1 cellular context compared by ENCODE assay signal in genomic region chr17:76737082-76737675, GRCh38.
TF ChIP-seq lines count a peak whose summit lies in the region.

SRSF2 (minus strand) TSS chr17:76737331; CDS start chr17:76737160, 171 bp downstream.

TF ChIP-seq in K562, 482 proteins besides CTCF, POLR2A, EP300 and RAD21 (continued from another document and continues in another):
- TF ChIP-seq ZNF395 (CRISPR knock-in tag; IDR thresholded peaks at IDR 0.05) = peak; percentile 87; the same call in 1 of the 2 replicates
- TF ChIP-seq SP1 (CRISPR knock-in tag; IDR thresholded peaks at IDR 0.05) = peak; percentile 97
- peak; percentile 94 for TF ChIP-seq ETS1 (conservative IDR thresholded peaks at IDR 0.05; ENCODE audit: control insufficient read depth, low read depth, low read length)
- TF ChIP-seq CREB1 (IDR thresholded peaks at IDR 0.05) = no peak; the same call in 1 of the 2 replicates
- TF ChIP-seq CREB1 (CRISPR knock-in tag; IDR thresholded peaks at IDR 0.05) = peak; percentile 2; the same call in 1 of the 2 replicates
- 0 out of 2 replicates have a peak, but pooled peaks have one; percentile 37 for TF ChIP-seq ZHX1 (conservative IDR thresholded peaks at IDR 0.05; ENCODE audit: low read length)
- TF ChIP-seq ZNF253 (CRISPR knock-in tag; conservative IDR thresholded peaks at IDR 0.05) = no peak
- TF ChIP-seq NKRF (IDR thresholded peaks at IDR 0.05; ENCODE audit: borderline replicate concordance) = peak; percentile 91
- TF ChIP-seq ZNF316 (IDR thresholded peaks at IDR 0.05) = peak; percentile 95
- TF ChIP-seq ZEB2 (IDR thresholded peaks at IDR 0.05) = 0 out of 2 replicates have a peak, but pooled peaks have one; percentile 16
- peak; percentile 95 for TF ChIP-seq GABPA (tag; conservative IDR thresholded peaks at IDR 0.05; ENCODE audit: low read depth)
- TF ChIP-seq FOXP4 (CRISPR knock-in tag; IDR thresholded peaks at IDR 0.05; ENCODE audit: borderline replicate concordance) = peak; percentile 93
- peak; percentile 98 for TF ChIP-seq ZFX (CRISPR knock-in tag; IDR thresholded peaks at IDR 0.05)
- TF ChIP-seq KAT7 (CRISPR knock-in tag; IDR thresholded peaks at IDR 0.05; ENCODE audit: borderline replicate concordance) = peak; percentile 14; the same call in 1 of the 2 replicates
- 0 out of 2 replicates have a peak, but pooled peaks have one; percentile 22 for TF ChIP-seq SOX6 (IDR thresholded peaks at IDR 0.05)
- peak; percentile 100 for TF ChIP-seq SUPT5H (IDR thresholded peaks at IDR 0.05)
- TF ChIP-seq NR3C1 (CRISPR knock-in tag; IDR thresholded peaks at IDR 0.05) = peak; percentile 80
- TF ChIP-seq RBM14 (IDR thresholded peaks at IDR 0.05; ENCODE audit: borderline replicate concordance, insufficient read depth, low read depth, low read length) = 0 out of 2 replicates have a peak, but pooled peaks have one; percentile 64
- no peak for TF ChIP-seq HDGF (IDR thresholded peaks at IDR 0.05)
- peak; percentile 99 for TF ChIP-seq RBM22 (IDR thresholded peaks at IDR 0.05; ENCODE audit: low read depth, low read length, poor library complexity, severe bottlenecking)
- peak; percentile 91 for TF ChIP-seq ZBTB40 (IDR thresholded peaks at IDR 0.05)
- TF ChIP-seq ZBTB40 (CRISPR knock-in tag; IDR thresholded peaks at IDR 0.05) = no peak
- TF ChIP-seq ZBTB17 (CRISPR knock-in tag; IDR thresholded peaks at IDR 0.05) = peak; percentile 18; the same call in 1 of the 2 replicates
- TF ChIP-seq CBX1 (IDR thresholded peaks at IDR 0.05; ENCODE audit: low read depth) = peak; percentile 89
- TF ChIP-seq ESRRA (IDR thresholded peaks at IDR 0.05; ENCODE audit: borderline replicate concordance, low read depth) = peak; percentile 90
- peak in 1 of 2 experiments; percentile 93; a peak in 2 of 4 replicates for TF ChIP-seq ZMIZ1 (IDR thresholded peaks at IDR 0.05; ENCODE audit: low read depth in 2 of 2, low read length in 2 of 2)
- TF ChIP-seq MEIS2 (IDR thresholded peaks at IDR 0.05; ENCODE audit: partially characterized antibody) = peak; percentile 82
